ENCODE assay signal across 17 cellular contexts in genomic region chr3:146421814-146422748, GRCh38. TPM values are rescaled to one million over a fixed set of nuclear protein-coding genes. Genes with fewer than 3 reads are reported as not detected.
A peak's percentile ranks its signal among the peaks of the same experiment; 100 is the strongest.
DNase-seq lines count a peak whose midpoint lies in the region; ATAC-seq and TF ChIP-seq lines count a peak whose summit lies in the region.
"Had no signal": no experiment of that assay in that cellular context is flagged by ENCODE, and none has a peak within 500 bp of the region (broad histone marks: within the 10 kb centered on the region; RNA-seq: fewer than 3 reads in every experiment).

No MANE protein-coding gene starts in this region.

- no peak overlapping the region for H2AFZ ChIP-seq in ACC112 (ENCODE audit: low read length, unreplicated experiment)
- no peak overlapping the region for H2AFZ ChIP-seq in IMR-90 (replicated peaks; ENCODE audit: low read length, poor library complexity)
- H2AFZ ChIP-seq in Karpas-422 (ENCODE audit: low read length), result no peak overlapping the region

- H3K56ac ChIP-seq in IMR-90 (ENCODE audit: extremely low read depth, insufficient read depth, low read length), result no peak overlapping the region

- H4K8ac ChIP-seq in IMR-90 (ENCODE audit: low read depth in 2 of 2, low read length in 2 of 2), result no peak overlapping the region

- peak overlapping the region; percentile 71 for H3K27ac ChIP-seq in ACC112 (ENCODE audit: low read depth, low read length)
- H3K27ac ChIP-seq in IMR-90 (ENCODE audit: insufficient read depth, low read length), result no peak overlapping the region
- peak overlapping the region; percentile 68 for H3K27ac ChIP-seq in brain microvascular endothelial cell
- H3K27ac ChIP-seq in Karpas-422 (ENCODE audit: low read length), result no peak overlapping the region
- H3K27ac ChIP-seq: uterus had no signal

- TF ChIP-seq POLR2A in IMR-90 (IDR thresholded peaks at IDR 0.05; ENCODE audit: low read depth, low read length), result no peak

- H3K4me2 ChIP-seq in IMR-90 (ENCODE audit: low read depth, low read length), result no peak overlapping the region
- H3K4me2 ChIP-seq in Karpas-422 (ENCODE audit: low read depth, low read length, poor library complexity, severe bottlenecking), result no peak overlapping the region

- no peak overlapping the region for H2BK120ac ChIP-seq in IMR-90 (ENCODE audit: low read depth, low read length)

- H2BK15ac ChIP-seq in IMR-90 (ENCODE audit: low read depth, low read length), result no peak overlapping the region

- DNase-seq in IMR-90, result peak; percentile 82
- peak; percentile 91 for DNase-seq in brain microvascular endothelial cell
- DNase-seq in glomerular visceral epithelial cell (ENCODE audit: extremely low spot score), result peak; percentile 40
- DNase-seq in NCI-H345 (lab: John Stamatoyannopoulos, UW), result no peak
- DNase-seq in NCI-H146 (lab: John Stamatoyannopoulos, UW), result no peak
- no peak for DNase-seq in Karpas-422
- DNase-seq: activated CD4-positive, alpha-beta T cell treated with anti-CD3 and anti-CD28 coated beads, Interleukin-2, amount 10 ng/mL, durations not matched to agents 7 days and 5 days; activated effector memory CD4-positive, alpha-beta T cell treated with Interleukin-2 at 50 U/mL for 16 hours; DMS153; left cardiac atrium; NCI-H187 treated with DMSO at 0.1 percent for 48 hours; T-helper 1 cell; uterus had no signal

- H2AK5ac ChIP-seq in IMR-90 (ENCODE audit: low read depth, low read length), result no peak overlapping the region

- no peaks in the 10 kb centered on the region for H3K36me3 ChIP-seq in ACC112 (ENCODE audit: insufficient read depth, low read length)
- H3K36me3 ChIP-seq in IMR-90 (ENCODE audit: control insufficient read depth, insufficient read depth, low read length), result no peaks in the 10 kb centered on the region
- H3K36me3 ChIP-seq in brain microvascular endothelial cell (replicated peaks), result no peaks in the 10 kb centered on the region
- H3K36me3 ChIP-seq in Karpas-422 (ENCODE audit: insufficient read depth, low read length), result no peaks in the 10 kb centered on the region
- H3K36me3 ChIP-seq: HAP-1, uterus had no signal

- H3K4me1 ChIP-seq in ACC112 (ENCODE audit: control insufficient read depth, insufficient read depth, low read length, unreplicated experiment) (peaks cover 24% of the 10 kb centered on the region), IMR-90 (ENCODE audit: control insufficient read depth, insufficient read depth, low read length) (no peaks in the 10 kb centered on the region), Karpas-422 (ENCODE audit: low read length) (no peaks in the 10 kb centered on the region)
- H3K4me1 ChIP-seq: HAP-1, uterus had no signal

- H3K9me3 ChIP-seq in IMR-90 (ENCODE audit: control insufficient read depth, insufficient read depth, low read length) (no peaks in the 10 kb centered on the region), Karpas-422 (ENCODE audit: low read length) (no peaks in the 10 kb centered on the region)
- H3K9me3 ChIP-seq: HAP-1, uterus had no signal

- H3K79me2 ChIP-seq in ACC112 (ENCODE audit: control insufficient read depth, insufficient read depth, low read length, unreplicated experiment), result no peaks in the 10 kb centered on the region
- H3K79me2 ChIP-seq in Karpas-422 (ENCODE audit: low read length), result no peaks in the 10 kb centered on the region

- ATAC-seq in IMR-90 (ENCODE audit: low read depth) (peak; percentile 90), GM19328 (IDR thresholded peaks at IDR 0.05; ENCODE audit: unreplicated experiment) (no peak)

- no peak overlapping the region for H2BK20ac ChIP-seq in IMR-90 (ENCODE audit: low read depth, low read length)

- no peaks in the 10 kb centered on the region; the same call in 1 of the 2 replicates for H3K9me2 ChIP-seq in Karpas-422 (replicated peaks; ENCODE audit: insufficient read depth, low read length)

- H3K27me3 ChIP-seq in ACC112 (ENCODE audit: insufficient read depth, low read length) (no peaks in the 10 kb centered on the region), IMR-90 (ENCODE audit: control insufficient read depth, insufficient read depth, low read length) (no peaks in the 10 kb centered on the region), brain microvascular endothelial cell (replicated peaks) (no peaks in the 10 kb centered on the region), Karpas-422 (ENCODE audit: low read length) (no peaks in the 10 kb centered on the region)
- H3K27me3 ChIP-seq: uterus had no signal

- WGBS in IMR-90 (ENCODE audit: extremely low coverage in 2 of 2, insufficient read length in 1 of 2), 2 experiments, result no CpG with 5 or more reads among the region's 5 CpGs

- TF ChIP-seq CTCF in IMR-90 (conservative IDR thresholded peaks at IDR 0.05; ENCODE audit: low read depth, low read length), result no peak
- no peak for TF ChIP-seq CTCF in brain microvascular endothelial cell (IDR thresholded peaks at IDR 0.05; ENCODE audit: low read depth, low read length, missing control alignments)

- no TSS peak for BruUV-seq in IMR-90 (replicated peaks; lab: Mats Ljungman, UMichigan)

- H3K4ac ChIP-seq in IMR-90 (ENCODE audit: low read depth, low read length), result no peak overlapping the region

- intact Hi-C loops in IMR-90 (cut with micrococcal nuclease), result loop anchor here (5.0 kb wide), 1 partner anchor 995 kb away; no protein-coding TSS in a partner anchor

- no peak overlapping the region for H3K23ac ChIP-seq in IMR-90 (ENCODE audit: low read depth, low read length)

- no peak overlapping the region for H3K14ac ChIP-seq in IMR-90 (replicated peaks; ENCODE audit: low read depth, low read length)

- POLR2A ChIA-PET in IMR-90 (lab: Charles Lee; ENCODE audit: unreplicated experiment), result no interaction called here

- H2AK9ac ChIP-seq in IMR-90 (replicated peaks; ENCODE audit: low read depth, low read length, poor library complexity), result no peak overlapping the region

- H4K20me1 ChIP-seq in IMR-90 (ENCODE audit: insufficient read depth, low read length), result no peaks in the 10 kb centered on the region
- no peaks in the 10 kb centered on the region for H4K20me1 ChIP-seq in Karpas-422 (ENCODE audit: insufficient read depth, low read depth, low read length)

- CTCF ChIA-PET in IMR-90 (lab: Yijun Ruan, JAX), result interaction anchor here (0.7 kb wide), 1 partner anchor 21 kb away, joined by 6 read pairs; no protein-coding TSS in a partner anchor

- dilution Hi-C loops in IMR-90 (cut with HindIII; ENCODE audit: low sequenced_read_pairs, unreplicated experiment), result no loop called here

- H2BK5ac ChIP-seq in IMR-90 (ENCODE audit: low read depth, low read length, poor library complexity, severe bottlenecking), result no peak overlapping the region

- TF ChIP-seq RAD21 in IMR-90 (IDR thresholded peaks at IDR 0.05; ENCODE audit: low read length), result no peak

- H4K91ac ChIP-seq in IMR-90 (ENCODE audit: insufficient read depth, low read depth, low read length), result no peak overlapping the region

- H3K4me3 ChIP-seq in ACC112 (ENCODE audit: low read depth, low read length) (no peak overlapping the region), IMR-90 (ENCODE audit: insufficient read depth, low read depth, low read length) (no peak overlapping the region), brain microvascular endothelial cell (ENCODE audit: low read depth, low read length) (no peak overlapping the region), Karpas-422 (ENCODE audit: low read length) (no peak overlapping the region)
- H3K4me3 ChIP-seq: HAP-1, uterus had no signal

- H3K9me1 ChIP-seq in IMR-90 (ENCODE audit: insufficient read depth, low read length), result no peaks in the 10 kb centered on the region

- in situ Hi-C loops in IMR-90 (cut with MboI; ENCODE audit: low sequenced_read_pairs), result no loop called here
- in situ Hi-C loops in brain microvascular endothelial cell (cut with HindIII; ENCODE audit: low pct_ligation_motif_present, low sequenced_read_pairs), result no loop called here

- H3K18ac ChIP-seq in IMR-90 (ENCODE audit: low read depth, low read length), result no peak overlapping the region

- no peaks in the 10 kb centered on the region for H3K79me1 ChIP-seq in IMR-90 (ENCODE audit: low read depth in 1 of 2, low read length in 2 of 2)

- no peak overlapping the region for H4K5ac ChIP-seq in IMR-90 (ENCODE audit: low read depth, low read length)

- no peak overlapping the region for H3K9ac ChIP-seq in IMR-90 (ENCODE audit: low read depth, low read length)
- H3K9ac ChIP-seq in Karpas-422 (ENCODE audit: low read length), result no peak overlapping the region

TF ChIP-seq in IMR-90, 13 proteins besides CTCF, POLR2A, EP300 and RAD21:
- no peak for TF ChIP-seq MAFK (IDR thresholded peaks at IDR 0.05; ENCODE audit: low read depth, low read length)
- TF ChIP-seq FOS (IDR thresholded peaks at IDR 0.05; ENCODE audit: low read depth, low read length), result peak; percentile 69

RNA-seq across cellular contexts. Expression of gene PLSCR2, which starts 47.3 kb away (rescaled TPM):
- not detected in 2 replicates for total RNA-seq in IMR-90 (2012; rRNA removed)
- polyA plus RNA-seq in IMR-90 (2012; rRNA removed), result not detected in 2 replicates
- not detected in 2 replicates for polyA plus RNA-seq in IMR-90 (2012; cell fraction: cytosol; rRNA removed)
- not detected in 2 replicates for polyA plus RNA-seq in IMR-90 (2012; cell fraction: nucleus; rRNA removed; ENCODE audit: low replicate concordance)
- total RNA-seq in Karpas-422 (2014; rRNA removed; shearing (Covaris generic); ENCODE audit: low replicate concordance), result 1.0 TPM in 1 of 2 replicates, not detected in the other
- total RNA-seq: A673, left cardiac atrium, uterus had no signal

Comparison
In these comparisons a context has a peak if more than half of its experiments do, and no peak if none do; other contexts are left out.
1. H3K27ac ChIP-seq: peak in ACC112 (single experiment) and brain microvascular endothelial cell (single experiment); none in IMR-90 (single experiment) and Karpas-422 (single experiment).
2. DNase-seq: peak in IMR-90 (single experiment), brain microvascular endothelial cell (single experiment) and glomerular visceral epithelial cell (single experiment); none in NCI-H345 (single experiment), NCI-H146 (single experiment) and Karpas-422 (single experiment).